ENCODE assay signal across 1 cellular context in the genomic region with DNA sequence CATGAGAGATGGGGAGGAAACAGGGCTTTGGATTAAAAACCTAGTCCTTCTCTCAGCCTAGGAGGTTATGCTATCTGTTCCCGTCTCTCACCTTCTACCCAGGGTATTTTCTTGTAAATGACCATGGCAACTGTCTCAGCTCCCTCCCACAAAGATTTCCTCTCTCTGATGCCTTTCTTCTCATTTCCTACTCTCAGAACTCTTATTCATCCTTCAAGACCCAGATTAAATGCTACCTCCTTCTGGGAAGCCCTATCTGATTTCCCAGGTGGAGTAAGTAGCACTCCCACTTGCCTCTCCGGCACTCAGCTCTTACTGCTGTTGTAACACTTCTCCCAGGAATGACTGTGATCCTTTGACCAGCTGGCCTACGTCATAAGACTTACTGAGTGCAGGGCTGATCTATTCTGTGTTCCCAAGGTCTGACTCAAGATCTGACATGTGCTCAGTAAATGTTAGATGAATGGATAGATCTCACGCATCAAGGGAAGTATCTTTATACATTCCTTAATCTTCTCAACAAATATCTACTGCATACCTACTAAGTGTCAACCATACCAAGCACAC.
TF ChIP-seq lines count a peak whose summit lies in the region.

No MANE protein-coding gene starts in this region.

TF ChIP-seq in IMR-90, 13 proteins besides CTCF, POLR2A, EP300 and RAD21:
- TF ChIP-seq FOS (IDR thresholded peaks at IDR 0.05; ENCODE audit: low read depth, low read length) (no peak), NFE2L2 (IDR thresholded peaks at IDR 0.05; ENCODE audit: low read depth, low read length) (no peak), BHLHE40 (IDR thresholded peaks at IDR 0.05; ENCODE audit: low read depth, low read length) (no peak), CEBPB (IDR thresholded peaks at IDR 0.05; ENCODE audit: low read depth, low read length) (no peak), CHD1 (IDR thresholded peaks at IDR 0.05; ENCODE audit: low read depth, low read length) (no peak), MAZ (IDR thresholded peaks at IDR 0.05; ENCODE audit: borderline replicate concordance, low read depth, low read length) (no peak), SMC3 (IDR thresholded peaks at IDR 0.05; ENCODE audit: low read depth, low read length) (no peak), MAFK (IDR thresholded peaks at IDR 0.05; ENCODE audit: low read depth, low read length) (no peak), RFX5 (IDR thresholded peaks at IDR 0.05; ENCODE audit: low read depth, low read length) (no peak), MXI1 (IDR thresholded peaks at IDR 0.05; ENCODE audit: borderline replicate concordance, low read depth, low read length) (no peak), RCOR1 (IDR thresholded peaks at IDR 0.05; ENCODE audit: insufficient replicate concordance, low read length) (no peak)
- TF ChIP-seq, protein P1, sequence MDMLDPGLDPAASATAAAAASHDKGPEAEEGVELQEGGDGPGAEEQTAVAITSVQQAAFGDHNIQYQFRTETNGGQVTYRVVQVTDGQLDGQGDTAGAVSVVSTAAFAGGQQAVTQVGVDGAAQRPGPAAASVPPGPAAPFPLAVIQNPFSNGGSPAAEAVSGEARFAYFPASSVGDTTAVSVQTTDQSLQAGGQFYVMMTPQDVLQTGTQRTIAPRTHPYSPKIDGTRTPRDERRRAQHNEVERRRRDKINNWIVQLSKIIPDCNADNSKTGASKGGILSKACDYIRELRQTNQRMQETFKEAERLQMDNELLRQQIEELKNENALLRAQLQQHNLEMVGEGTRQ (IDR thresholded peaks at IDR 0.05; ENCODE audit: low read depth, low read length) = no peak
- TF ChIP-seq, protein P2, sequence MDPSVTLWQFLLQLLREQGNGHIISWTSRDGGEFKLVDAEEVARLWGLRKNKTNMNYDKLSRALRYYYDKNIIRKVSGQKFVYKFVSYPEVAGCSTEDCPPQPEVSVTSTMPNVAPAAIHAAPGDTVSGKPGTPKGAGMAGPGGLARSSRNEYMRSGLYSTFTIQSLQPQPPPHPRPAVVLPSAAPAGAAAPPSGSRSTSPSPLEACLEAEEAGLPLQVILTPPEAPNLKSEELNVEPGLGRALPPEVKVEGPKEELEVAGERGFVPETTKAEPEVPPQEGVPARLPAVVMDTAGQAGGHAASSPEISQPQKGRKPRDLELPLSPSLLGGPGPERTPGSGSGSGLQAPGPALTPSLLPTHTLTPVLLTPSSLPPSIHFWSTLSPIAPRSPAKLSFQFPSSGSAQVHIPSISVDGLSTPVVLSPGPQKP (IDR thresholded peaks at IDR 0.05; ENCODE audit: borderline replicate concordance, low read depth, low read length) = no peak
